Comparison of ENCODE assay signal across 22 cellular contexts in the genomic region with DNA sequence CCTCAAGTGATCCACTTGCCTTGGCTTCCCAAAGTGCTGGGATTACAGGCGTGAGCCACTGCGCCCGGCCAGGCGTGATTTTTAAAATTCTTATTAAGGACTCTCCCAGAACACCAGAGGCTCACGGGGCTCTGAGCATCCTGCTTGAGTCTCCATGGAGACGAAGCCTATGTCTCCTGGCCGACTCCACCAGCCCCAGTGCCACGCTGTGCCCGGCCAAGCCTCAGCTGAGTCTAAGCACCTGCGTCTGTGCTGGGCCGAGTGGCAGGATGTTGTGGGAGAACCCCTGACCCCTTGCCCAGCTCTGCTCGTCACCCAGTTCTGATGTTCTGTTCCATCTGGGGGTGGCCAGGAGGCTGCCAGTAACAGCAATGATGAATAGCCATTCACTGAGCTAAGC. TPM values are rescaled to one million over a fixed set of nuclear protein-coding genes. Genes with fewer than 3 reads are reported as not detected.
"Had no signal": no experiment of that assay in that cellular context is flagged by ENCODE, and none has a peak within 500 bp of the region (broad histone marks: within the 10 kb centered on the region; RNA-seq: fewer than 3 reads in every experiment).

No MANE protein-coding gene starts in this region.

- H3K4me2 ChIP-seq: SK-N-SH had no signal

- H3K9me3 ChIP-seq: SK-N-SH had no signal

- H3K9ac ChIP-seq: SK-N-SH had no signal

- ATAC-seq: T-cell had no signal

- DNase-seq: KBM-7, MV-4-11, NCI-H1048, NCI-H1105, NCI-H1436 treated with DMSO at 0.1 percent for 48 hours, NCI-H1694, NCI-H187 treated with DMSO at 0.1 percent for 48 hours, NCI-H2029 treated with DMSO at 0.1 percent for 48 hours, NCI-H2171, NCI-H226, NCI-H446, NCI-H510A, NCI-H524 treated with DMSO at 0.1 percent for 48 hours, NCI-H82, RPMI8226, SHP77, SK-N-SH, SW 1271, T-cell had no signal

- H3K27ac ChIP-seq: HL-60 had no signal

RNA-seq across cellular contexts. Expression of a gene that starts 3.9 kb away (rescaled TPM):
- total RNA-seq: LHCN-M2, SK-MEL-5 had no signal

RNA-seq across cellular contexts. Expression of a gene that starts 42.0 kb away (rescaled TPM):
- total RNA-seq: LHCN-M2, SK-MEL-5 had no signal
